In genomic region chr17:27895110-27895895, GRCh38 we compare ENCODE assay signal across 15 cellular contexts.
"Had no signal": no experiment of that assay in that cellular context is flagged by ENCODE, and none has a peak within 500 bp of the region (broad histone marks: within the 10 kb centered on the region; RNA-seq: fewer than 3 reads in every experiment).

No MANE protein-coding gene starts in this region.

- DNase-seq: activated CD4-positive, alpha-beta memory T cell treated with anti-CD3 and anti-CD28 coated beads, Interleukin-2, amount 10 ng/mL, durations not matched to agents 7 days and 5 days; activated CD4-positive, alpha-beta T cell treated with anti-CD3 and anti-CD28 coated beads for 36 hours; activated CD8-positive, alpha-beta memory T cell treated with anti-CD3 and anti-CD28 coated beads, Interleukin-2, amount 50 U/mL, for 48 hours; activated naive CD4-positive, alpha-beta T cell; activated naive CD8-positive, alpha-beta T cell treated with anti-CD3 and anti-CD28 coated beads, Interleukin-2, amount 50 U/mL, for 24 hours; effector memory CD8-positive, alpha-beta T cell; hippocampal formation; naive B cell; psoas muscle; right lobe of liver; T-cell; upper lobe of right lung had no signal

- H3K4me3 ChIP-seq: psoas muscle, right lobe of liver, suprapubic skin, upper lobe of right lung had no signal

- H3K36me3 ChIP-seq: right lobe of liver, suprapubic skin, upper lobe of right lung had no signal

- H3K9me3 ChIP-seq: psoas muscle, right lobe of liver, suprapubic skin, upper lobe of right lung had no signal

- ATAC-seq: activated CD4-positive, alpha-beta T cell treated with anti-CD3 and anti-CD28 coated beads for 36 hours; activated naive CD8-positive, alpha-beta T cell treated with anti-CD3 and anti-CD28 coated beads, Interleukin-2, amount 50 U/mL, for 24 hours; effector memory CD8-positive, alpha-beta T cell; psoas muscle; right lobe of liver; stimulated activated memory B cell treated with anti-CD40 and anti-IgM and Interleukin-4, amounts not matched to agents 10 μg/mL and 1 μg/mL and 100 μg/mL, for 72 hours; T-cell; upper lobe of right lung had no signal

- H3K27me3 ChIP-seq: right lobe of liver, suprapubic skin, upper lobe of right lung had no signal

- H3K27ac ChIP-seq: psoas muscle, right lobe of liver, suprapubic skin, upper lobe of right lung, VCaP had no signal
